In genomic region chr3:142021127-142021526, GRCh38 we compare ENCODE assay signal across 17 cellular contexts.
"Had no signal": no experiment of that assay in that cellular context is flagged by ENCODE, and none has a peak within 500 bp of the region (broad histone marks: within the 10 kb centered on the region; RNA-seq: fewer than 3 reads in every experiment).

No MANE protein-coding gene starts in this region.

- H3K4me3 Mint-ChIP-seq: activated CD8-positive, alpha-beta memory T cell treated with anti-CD3 and anti-CD28 coated beads, Interleukin-2, amount 10 ng/mL, durations not matched to agents 7 days and 5 days; activated naive CD8-positive, alpha-beta T cell treated with anti-CD3 and anti-CD28 coated beads for 36 hours; stimulated activated effector memory CD8-positive, alpha-beta T cell treated with anti-CD3 and anti-CD28 coated beads, Interleukin-12 subunit alpha, Interleukin-12 subunit beta, amount 100 ng/mL, for 72 hours; T-helper 17 cell had no signal

- H3K4me3 ChIP-seq: breast epithelium, esophagus squamous epithelium, smooth muscle cell, tibial artery, uterus had no signal

- H3K27me3 ChIP-seq: breast epithelium, esophagus squamous epithelium, tibial artery, uterus had no signal

- H3K9me3 ChIP-seq: breast epithelium, esophagus squamous epithelium, tibial artery, uterus had no signal

- DNase-seq: activated CD4-positive, alpha-beta T cell treated with anti-CD3 and anti-CD28 coated beads for 1 hour; activated CD4-positive, alpha-beta T cell treated with anti-CD3 and anti-CD28 coated beads, Interleukin-2, amount 50 U/mL, for 48 hours; activated CD8-positive, alpha-beta memory T cell treated with anti-CD3 and anti-CD28 coated beads, Interleukin-2, amount 10 ng/mL, durations not matched to agents 7 days and 5 days; activated gamma-delta T cell treated with Interleukin-2 at 50 U/mL for 16 hours; activated naive CD8-positive, alpha-beta T cell treated with anti-CD3 and anti-CD28 coated beads for 36 hours; activated T-cell treated with anti-CD3 and anti-CD28 coated beads, Interleukin-2, amount 50 U/mL, for 48 hours; aorta; esophagus squamous epithelium; foreskin fibroblast; islet precursor cell; T-helper 17 cell; tibial artery; uterus had no signal

- H3K4me2 ChIP-seq: smooth muscle cell had no signal

- H3K36me3 Mint-ChIP-seq: stimulated activated effector memory CD8-positive, alpha-beta T cell treated with anti-CD3 and anti-CD28 coated beads, Interleukin-12 subunit alpha, Interleukin-12 subunit beta, amount 100 ng/mL, for 72 hours had no signal

- FAIRE-seq: TTC549 had no signal

- H3K4me1 ChIP-seq: breast epithelium, uterus had no signal

- H3K9me3 Mint-ChIP-seq: activated naive CD8-positive, alpha-beta T cell treated with anti-CD3 and anti-CD28 coated beads for 36 hours; stimulated activated effector memory CD8-positive, alpha-beta T cell treated with anti-CD3 and anti-CD28 coated beads, Interleukin-12 subunit alpha, Interleukin-12 subunit beta, amount 100 ng/mL, for 72 hours had no signal

- H3K27me3 Mint-ChIP-seq: activated CD8-positive, alpha-beta memory T cell treated with anti-CD3 and anti-CD28 coated beads, Interleukin-2, amount 10 ng/mL, durations not matched to agents 7 days and 5 days; activated naive CD8-positive, alpha-beta T cell treated with anti-CD3 and anti-CD28 coated beads for 36 hours; T-helper 17 cell had no signal

- H3K36me3 ChIP-seq: breast epithelium, esophagus squamous epithelium, tibial artery, uterus had no signal

- H3K27ac Mint-ChIP-seq: activated CD8-positive, alpha-beta memory T cell treated with anti-CD3 and anti-CD28 coated beads, Interleukin-2, amount 10 ng/mL, durations not matched to agents 7 days and 5 days; activated naive CD8-positive, alpha-beta T cell treated with anti-CD3 and anti-CD28 coated beads for 36 hours; stimulated activated effector memory CD8-positive, alpha-beta T cell treated with anti-CD3 and anti-CD28 coated beads, Interleukin-12 subunit alpha, Interleukin-12 subunit beta, amount 100 ng/mL, for 72 hours; T-helper 17 cell had no signal

- H3K27ac ChIP-seq: breast epithelium, esophagus squamous epithelium, tibial artery, uterus had no signal

- ATAC-seq: activated CD8-positive, alpha-beta memory T cell treated with anti-CD3 and anti-CD28 coated beads, Interleukin-2, amount 10 ng/mL, durations not matched to agents 7 days and 5 days; stimulated activated effector memory CD8-positive, alpha-beta T cell treated with anti-CD3 and anti-CD28 coated beads, Interleukin-12 subunit alpha, Interleukin-12 subunit beta, amount 100 ng/mL, for 72 hours; T-helper 17 cell had no signal
